In the genomic region with DNA sequence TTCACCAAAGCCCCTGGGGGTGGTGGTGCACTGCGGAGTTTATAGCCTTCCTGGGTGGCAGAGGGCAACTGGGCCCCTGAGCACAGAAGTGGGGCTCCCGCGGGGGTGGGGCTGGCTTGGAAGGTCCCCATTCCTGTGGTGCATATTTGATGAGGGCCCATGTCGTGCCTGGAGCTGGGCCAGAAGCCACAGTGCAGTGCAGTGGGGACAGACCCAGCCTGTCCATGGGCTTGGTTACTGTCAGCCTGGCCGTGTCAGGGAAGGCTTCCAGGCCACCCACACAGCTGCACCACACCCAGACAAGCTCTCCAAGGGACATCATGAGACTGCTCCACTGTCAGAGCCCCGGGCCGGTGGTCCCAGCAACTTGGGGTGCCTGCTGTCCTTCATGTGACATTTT, we compare ENCODE assay signal across 9 cellular contexts. TPM values are rescaled to one million over a fixed set of nuclear protein-coding genes. Genes with fewer than 3 reads are reported as not detected.
A peak's percentile ranks its signal among the peaks of the same experiment; 100 is the strongest.
DNase-seq lines count a peak whose midpoint lies in the region; ATAC-seq and TF ChIP-seq lines count a peak whose summit lies in the region.
"Not testable (repeated sequence)": the region's sequence is repeated elsewhere in the genome, so short reads cannot be mapped to it uniquely, and the experiment has no call there.
"Had no signal": no experiment of that assay in that cellular context is flagged by ENCODE, and none has a peak within 500 bp of the region (broad histone marks: within the 10 kb centered on the region; RNA-seq: fewer than 3 reads in every experiment).

No MANE protein-coding gene starts in this region.

- not testable (repeated sequence) for H3K27ac ChIP-seq in right cardiac atrium (ENCODE audit: low read length); psoas muscle

- H3K4me3 Mint-ChIP-seq in CD14-positive monocyte: not testable (repeated sequence)

- intact Hi-C loops in CD14-positive monocyte (cut with micrococcal nuclease); right cardiac atrium (cut with DNase I); psoas muscle (cut with DNase I): not testable (repeated sequence)

- not testable (repeated sequence) for TF ChIP-seq CTCF in CD14-positive monocyte (IDR thresholded peaks at IDR 0.05); psoas muscle (IDR thresholded peaks at IDR 0.05)

- not testable (repeated sequence) for H3K4me3 ChIP-seq in right cardiac atrium (ENCODE audit: low read length); psoas muscle

- not testable (repeated sequence) for DNase-seq in CD14-positive monocyte (ENCODE audit: low spot score); activated naive CD4-positive, alpha-beta T cell treated with anti-CD3 and anti-CD28 coated beads, Interleukin-2, amount 50 U/mL, for 72 hours (ENCODE audit: low spot score in 2 of 2); right cardiac atrium; psoas muscle

- H3K36me3 ChIP-seq in psoas muscle (ENCODE audit: insufficient read depth in 1 of 2, low read depth in 1 of 2): not testable (repeated sequence)

- 80% methylated on average over 1 of the region's 7 CpGs for WGBS in right cardiac atrium
- WGBS in psoas muscle, 3 donors: 45% methylated on average over 1 of the region's 7 CpGs; no CpG with 5 or more reads in 2 of the 3 donors

- H3K27ac Mint-ChIP-seq in CD14-positive monocyte: peak overlapping the region in 5 of 7 donors; percentile 32 to 68 (median 38)
- not testable (repeated sequence) for H3K27ac Mint-ChIP-seq in activated naive CD4-positive, alpha-beta T cell treated with anti-CD3 and anti-CD28 coated beads, Interleukin-2, amount 50 U/mL, for 72 hours

- H3K9me3 ChIP-seq in right cardiac atrium (ENCODE audit: control insufficient read depth, low read length); psoas muscle: not testable (repeated sequence)

- not testable (repeated sequence) for H3K27me3 ChIP-seq in right cardiac atrium (ENCODE audit: control insufficient read depth, insufficient read depth); psoas muscle (ENCODE audit: insufficient read depth in 3 of 3, low read length in 2 of 3)

- H3K9me3 Mint-ChIP-seq in CD14-positive monocyte; activated naive CD4-positive, alpha-beta T cell treated with anti-CD3 and anti-CD28 coated beads, Interleukin-2, amount 50 U/mL, for 72 hours: not testable (repeated sequence)

- H3K36me3 Mint-ChIP-seq in CD14-positive monocyte; activated naive CD4-positive, alpha-beta T cell treated with anti-CD3 and anti-CD28 coated beads, Interleukin-2, amount 50 U/mL, for 72 hours: not testable (repeated sequence)

- H3K27me3 Mint-ChIP-seq in CD14-positive monocyte (ENCODE audit: low read depth in 3 of 3): not testable (repeated sequence)

- H3K4me1 ChIP-seq in right cardiac atrium (ENCODE audit: control insufficient read depth, insufficient read depth, low read length); psoas muscle: not testable (repeated sequence)

- H3K4me1 Mint-ChIP-seq in CD14-positive monocyte: peaks cover 10% of the 10 kb centered on the region

- ATAC-seq in GM21360 (IDR thresholded peaks at IDR 0.05; ENCODE audit: unreplicated experiment) (peak; percentile 29), HG02588 (IDR thresholded peaks at IDR 0.05; ENCODE audit: unreplicated experiment) (peak; percentile 29), HG03442 (IDR thresholded peaks at IDR 0.05; ENCODE audit: unreplicated experiment) (peak; percentile 31), right cardiac atrium (peak; percentile 25 to 30), psoas muscle (peak; percentile 16 to 49 (median 40))
- ATAC-seq in activated naive CD4-positive, alpha-beta T cell treated with anti-CD3 and anti-CD28 coated beads, Interleukin-2, amount 50 U/mL, for 72 hours: peak; percentile 25 to 47

RNA-seq across cellular contexts. Expression of gene NCF1, which starts 7.3 kb away (rescaled TPM):
- polyA plus RNA-seq in CD14-positive monocyte (100 to 1,000 TPM; 489 to 508 TPM), right cardiac atrium (1.1 TPM), psoas muscle (under 1 TPM; 0.35 to 0.51 (median 0.36) TPM)
- total RNA-seq in activated naive CD4-positive, alpha-beta T cell treated with anti-CD3 and anti-CD28 coated beads, Interleukin-2, amount 50 U/mL, for 72 hours: 1 to 10 TPM; 1.4 to 3.2 TPM
- total RNA-seq in right cardiac atrium (1 to 10 TPM in 3 of 4 donors, under 1 TPM in 1; 0.79 to 3.0 (median 2.2) TPM), psoas muscle (1 to 10 TPM in 3 of 4 donors, under 1 TPM in 1; 0.50 to 2.1 (median 1.7) TPM)
- total RNA-seq: GM23248, HT-29 had no signal
- polyA plus RNA-seq: GM23248 had no signal
